In genomic region chr9:40992472-40992821, GRCh38 we compare ENCODE assay signal across 8 cellular contexts.
A peak's percentile ranks its signal among the peaks of the same experiment; 100 is the strongest.
DNase-seq lines count a peak whose midpoint lies in the region; ATAC-seq and TF ChIP-seq lines count a peak whose summit lies in the region.
"Not testable (repeated sequence)": the region's sequence is repeated elsewhere in the genome, so short reads cannot be mapped to it uniquely, and the experiment has no call there.

No MANE protein-coding gene starts in this region.

- H4K8ac ChIP-seq in mesenchymal stem cell (ENCODE audit: low read length) = peak overlapping the region; percentile 97

- H2BK15ac ChIP-seq in mesenchymal stem cell (ENCODE audit: low read depth, poor library complexity, severe bottlenecking) = peak overlapping the region; percentile 60

- not testable (repeated sequence) for H2BK12ac ChIP-seq in mesenchymal stem cell (ENCODE audit: low read length in 2 of 2)

- H2AFZ ChIP-seq in mesenchymal stem cell (ENCODE audit: low read depth, low read length) = peak overlapping the region; percentile 11

- not testable (repeated sequence) for TF ChIP-seq CTCF in BE2C (IDR thresholded peaks at IDR 0.05; ENCODE audit: low read depth, low read length); fibroblast of pulmonary artery (IDR thresholded peaks at IDR 0.05; ENCODE audit: low read length, missing control alignments)

- H3K18ac ChIP-seq in mesenchymal stem cell (ENCODE audit: low read depth in 1 of 2, low read length in 2 of 2) = peak overlapping the region; percentile 7 to 69

- peaks cover 36% of the 10 kb centered on the region for H3K4me1 Mint-ChIP-seq in activated naive CD8-positive, alpha-beta T cell treated with anti-CD3 and anti-CD28 coated beads, Interleukin-2, amount 50 U/mL, for 24 hours

- TF ChIP-seq RAD21 in Ishikawa (IDR thresholded peaks at IDR 0.05; ENCODE audit: low read depth) = not testable (repeated sequence)

- H2BK120ac ChIP-seq in mesenchymal stem cell (ENCODE audit: low read depth, low read length) = not testable (repeated sequence)

- not testable (repeated sequence) for H3K79me1 ChIP-seq in mesenchymal stem cell (replicated peaks; ENCODE audit: low read length, poor library complexity, severe bottlenecking)

- TF ChIP-seq EP300 in Ishikawa (IDR thresholded peaks at IDR 0.05; ENCODE audit: borderline replicate concordance) = not testable (repeated sequence)

- H3K4me1 ChIP-seq in BE2C; mesenchymal stem cell (ENCODE audit: control insufficient read depth, insufficient read depth, low read depth, low read length): not testable (repeated sequence)

- H4K91ac ChIP-seq in mesenchymal stem cell (ENCODE audit: low read length) = peak overlapping the region; percentile 80

- H2BK5ac ChIP-seq in mesenchymal stem cell (ENCODE audit: low read depth, low read length, poor library complexity, severe bottlenecking) = not testable (repeated sequence)

- H3K9me3 Mint-ChIP-seq in activated naive CD8-positive, alpha-beta T cell treated with anti-CD3 and anti-CD28 coated beads, Interleukin-2, amount 50 U/mL, for 24 hours = not testable (repeated sequence)

- H3K14ac ChIP-seq in mesenchymal stem cell (ENCODE audit: low read length in 2 of 2) = not testable (repeated sequence)

- H3K4ac ChIP-seq in mesenchymal stem cell (ENCODE audit: low read depth in 1 of 2, low read length in 2 of 2) = not testable (repeated sequence)

- peak overlapping the region; percentile 94 for H3K9ac ChIP-seq in mesenchymal stem cell (ENCODE audit: low read length)

- peak; percentile 27 for ATAC-seq in GM19043 (IDR thresholded peaks at IDR 0.05; ENCODE audit: low read depth, unreplicated experiment)
- peak; percentile 29 for ATAC-seq in HG02798 (IDR thresholded peaks at IDR 0.05; ENCODE audit: poor library complexity, unreplicated experiment)
- peak; percentile 17 for ATAC-seq in activated naive CD8-positive, alpha-beta T cell treated with anti-CD3 and anti-CD28 coated beads, Interleukin-2, amount 50 U/mL, for 24 hours

- peak overlapping the region; percentile 54 for H3K27ac ChIP-seq in mesenchymal stem cell (ENCODE audit: low read length, poor library complexity, severe bottlenecking)

- WGBS in mesenchymal stem cell = 45% methylated on average over 19 of the region's 25 CpGs

- peak overlapping the region; percentile 36 for H3K4me2 ChIP-seq in mesenchymal stem cell (ENCODE audit: low read length, poor library complexity, severe bottlenecking)

- H3K4me3 Mint-ChIP-seq in activated naive CD8-positive, alpha-beta T cell treated with anti-CD3 and anti-CD28 coated beads, Interleukin-2, amount 50 U/mL, for 24 hours = not testable (repeated sequence)

- H3K27me3 ChIP-seq in BE2C; mesenchymal stem cell (ENCODE audit: control insufficient read depth in 1 of 2, insufficient read depth in 1 of 2, low read length in 2 of 2): not testable (repeated sequence)

- H3K23ac ChIP-seq in mesenchymal stem cell (ENCODE audit: low read length in 2 of 2) = peak overlapping the region; percentile 16 to 90

- H3K27ac Mint-ChIP-seq in activated naive CD8-positive, alpha-beta T cell treated with anti-CD3 and anti-CD28 coated beads, Interleukin-2, amount 50 U/mL, for 24 hours = not testable (repeated sequence)

- H3K36me3 Mint-ChIP-seq in activated naive CD8-positive, alpha-beta T cell treated with anti-CD3 and anti-CD28 coated beads, Interleukin-2, amount 50 U/mL, for 24 hours (ENCODE audit: low read depth) = peaks cover 17% of the 10 kb centered on the region

- not testable (repeated sequence) for H3K27me3 Mint-ChIP-seq in activated naive CD8-positive, alpha-beta T cell treated with anti-CD3 and anti-CD28 coated beads, Interleukin-2, amount 50 U/mL, for 24 hours

- peak; percentile 52 for DNase-seq in BE2C
- DNase-seq in activated naive CD8-positive, alpha-beta T cell treated with anti-CD3 and anti-CD28 coated beads, Interleukin-2, amount 50 U/mL, for 24 hours; fibroblast of pulmonary artery (ENCODE audit: low read depth); mesenchymal stem cell: not testable (repeated sequence)
- peak; percentile 36 for DNase-seq in stimulated activated CD4-positive, alpha-beta T cell treated with anti-CD3 and anti-CD28 coated beads, Interleukin-12 subunit alpha, Interleukin-12 subunit beta, amount 100 ng/mL, for 4 hours

- H3K9me3 ChIP-seq in BE2C; mesenchymal stem cell (ENCODE audit: control insufficient read depth, low read length): not testable (repeated sequence)

- H3K4me3 ChIP-seq in BE2C (ENCODE audit: low read depth, low read length) (peak overlapping the region; percentile 83), fibroblast of pulmonary artery (replicated peaks; ENCODE audit: low read depth, low read length) (peak overlapping the region; percentile 82), mesenchymal stem cell (ENCODE audit: insufficient read depth in 1 of 2, low read depth in 1 of 2, low read length in 2 of 2) (peak overlapping the region; percentile 73 to 87)

- not testable (repeated sequence) for H3K36me3 ChIP-seq in BE2C; mesenchymal stem cell (ENCODE audit: control insufficient read depth in 1 of 2, insufficient read depth in 2 of 2, low read depth in 1 of 2, low read length in 2 of 2)

- H2AK5ac ChIP-seq in mesenchymal stem cell (ENCODE audit: low read length, severe bottlenecking) = not testable (repeated sequence)

TF ChIP-seq in Ishikawa, 13 proteins besides CTCF, POLR2A, EP300 and RAD21:
- TF ChIP-seq EGR1 (IDR thresholded peaks at IDR 0.05) = peak; percentile 16; the same call in 1 of the 2 replicates
